In the genomic region with DNA sequence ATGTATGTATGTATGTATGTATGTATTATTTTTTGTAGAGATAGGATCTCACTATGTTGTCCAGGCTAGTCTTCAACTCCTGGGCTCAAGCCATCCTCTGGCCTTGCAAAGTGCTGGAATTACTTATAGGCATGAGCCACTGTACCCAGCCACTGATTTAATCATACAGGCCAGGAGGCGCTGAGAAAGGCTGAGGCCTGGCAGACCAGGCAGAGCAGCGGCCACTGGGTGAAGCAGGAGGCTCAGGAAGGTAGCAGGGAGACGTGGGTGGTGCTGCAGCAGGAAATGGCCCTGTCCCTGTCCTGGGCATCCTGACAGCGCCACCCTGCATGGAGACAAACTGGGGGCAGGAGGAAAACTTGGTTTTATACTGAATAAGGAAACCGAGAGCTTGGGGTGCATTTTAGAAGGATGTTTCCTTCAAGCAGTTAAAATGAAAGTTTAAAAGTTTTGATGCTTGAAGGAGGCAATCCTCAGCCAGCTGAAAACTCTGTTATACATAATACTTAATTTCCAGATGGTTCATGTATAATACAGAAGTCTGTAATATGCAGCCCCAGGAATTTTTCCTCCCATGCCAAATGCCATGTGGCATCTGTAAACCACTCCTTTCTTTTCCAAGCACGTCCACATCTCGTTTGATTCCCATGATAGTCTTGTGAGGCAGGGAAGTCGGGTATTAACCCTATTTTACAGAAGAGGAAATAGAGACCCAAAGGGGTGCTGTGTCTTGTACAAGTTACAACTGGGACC, we compare ENCODE assay signal across 15 cellular contexts.
A peak's percentile ranks its signal among the peaks of the same experiment; 100 is the strongest.
DNase-seq lines count a peak whose midpoint lies in the region; ATAC-seq and TF ChIP-seq lines count a peak whose summit lies in the region.
"Had no signal": no experiment of that assay in that cellular context is flagged by ENCODE, and none has a peak within 500 bp of the region (broad histone marks: within the 10 kb centered on the region; RNA-seq: fewer than 3 reads in every experiment).

No MANE protein-coding gene starts in this region.

- H3K4me2 ChIP-seq in osteoblast (ENCODE audit: insufficient read depth, low read length), result no peak overlapping the region

- no peak overlapping the region for H3K27ac ChIP-seq in osteoblast (ENCODE audit: low read depth, low read length)
- H3K27ac ChIP-seq: vagina had no signal

- H3K4me3 ChIP-seq in osteoblast (ENCODE audit: insufficient read depth, low read length), result no peak overlapping the region
- H3K4me3 ChIP-seq: vagina had no signal

- H3K36me3 ChIP-seq in osteoblast (ENCODE audit: insufficient read depth, low read length), result no peaks in the 10 kb centered on the region
- H3K36me3 ChIP-seq: vagina had no signal

- no peak overlapping the region for H2AFZ ChIP-seq in osteoblast (ENCODE audit: low read length)

- H3K79me2 ChIP-seq in osteoblast (ENCODE audit: insufficient read depth, low read length), result no peaks in the 10 kb centered on the region

- no peaks in the 10 kb centered on the region for H4K20me1 ChIP-seq in osteoblast (ENCODE audit: insufficient read depth, low read length)

- H3K27me3 ChIP-seq in osteoblast (ENCODE audit: insufficient read depth, low read length), result peaks cover 5% of the 10 kb centered on the region
- H3K27me3 ChIP-seq: vagina had no signal

- H3K4me1 ChIP-seq in osteoblast (ENCODE audit: insufficient read depth, low read length), result no peaks in the 10 kb centered on the region
- H3K4me1 ChIP-seq: vagina had no signal

- ATAC-seq in HG03565 (IDR thresholded peaks at IDR 0.05; ENCODE audit: unreplicated experiment) (no peak), GM19467 (IDR thresholded peaks at IDR 0.05; ENCODE audit: unreplicated experiment) (no peak)

- DNase-seq in EL (peak; percentile 13), HT1080 (ENCODE audit: low read depth) (peak; percentile 44), dedifferentiated amniotic fluid mesenchymal stem cell (ENCODE audit: extremely low spot score) (peak; percentile 48), osteoblast (ENCODE audit: insufficient read length, low spot score, missing footprints) (peak; percentile 73)
- no peak for DNase-seq in activated CD4-positive, alpha-beta T cell treated with anti-CD3 and anti-CD28 coated beads, Interleukin-2, amount 50 U/mL, for 48 hours
- DNase-seq: activated CD4-positive, alpha-beta T cell treated with anti-CD3 and anti-CD28 coated beads, Interleukin-2, amount 10 ng/mL, durations not matched to agents 24 days and 14 days; activated CD8-positive, alpha-beta memory T cell treated with anti-CD3 and anti-CD28 coated beads, Interleukin-2, amount 50 U/mL, for 48 hours; activated gamma-delta T cell; NCI-H1417 treated with DMSO at 0.1 percent for 48 hours; NCI-H2171 treated with DMSO at 0.1 percent for 48 hours; NCI-H774; stimulated activated CD4-positive, alpha-beta T cell treated with anti-CD3 and anti-CD28 coated beads, Interleukin-2, amount 100 ng/mL, for 48 hours had no signal

- TF ChIP-seq CTCF in osteoblast (IDR thresholded peaks at IDR 0.05; ENCODE audit: extremely low read depth, low read depth, low read length), result no peak

- no peaks in the 10 kb centered on the region for H3K9me3 ChIP-seq in osteoblast (ENCODE audit: low read depth, low read length)
- H3K9me3 ChIP-seq: vagina had no signal

Comparison
In these comparisons a context has a peak if more than half of its experiments do, and no peak if none do; other contexts are left out.
1. DNase-seq: peak in EL (single experiment), HT1080 (single experiment), dedifferentiated amniotic fluid mesenchymal stem cell (single experiment) and osteoblast (single experiment); none in activated CD4-positive, alpha-beta T cell treated with anti-CD3 and anti-CD28 coated beads, Interleukin-2, amount 50 U/mL, for 48 hours (0 of 2).